Comparison of ENCODE assay signal across 27 cellular contexts in the genomic region with DNA sequence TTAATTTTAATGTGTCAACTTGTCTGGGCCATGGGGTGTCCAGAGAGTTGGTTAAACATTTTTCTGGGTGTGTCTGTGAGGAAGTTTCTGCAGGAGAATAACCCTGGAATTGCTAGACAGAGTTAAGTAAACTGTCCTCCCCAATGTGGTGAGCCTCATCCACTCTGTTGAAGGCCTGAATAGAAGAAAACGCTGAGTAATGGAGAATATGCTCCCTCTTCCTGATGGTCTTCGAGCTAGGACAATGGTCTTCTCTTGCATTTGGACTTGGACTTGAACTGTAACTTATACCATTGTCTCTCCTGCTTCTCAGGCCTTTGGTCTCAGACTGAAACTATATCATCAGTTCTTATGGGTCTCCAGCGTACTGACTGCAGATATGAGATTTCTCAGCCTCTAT.
DNase-seq lines count a peak whose midpoint lies in the region; ATAC-seq, FAIRE-seq and TF ChIP-seq lines count a peak whose summit lies in the region.
"Had no signal": no experiment of that assay in that cellular context is flagged by ENCODE, and none has a peak within 500 bp of the region (broad histone marks: within the 10 kb centered on the region; RNA-seq: fewer than 3 reads in every experiment).

No MANE protein-coding gene starts in this region.

- CTCF ChIA-PET in A549 (lab: Yijun Ruan, JAX): interaction anchor here (0.6 to 1.8 kb wide), 4 partner anchors 10 to 556 kb away, joined by 3 to 5 read pairs (median 4); no protein-coding TSS in a partner anchor
- CTCF ChIA-PET in IMR-90 (lab: Yijun Ruan, JAX): no interaction called here
- CTCF ChIA-PET in K562 (lab: Yijun Ruan, JAX; ENCODE audit: low intra/inter-chr PET ratio): no interaction called here

- intact Hi-C loops in IMR-90 (cut with micrococcal nuclease): no loop called here
- intact Hi-C loops in K562 (cut with micrococcal nuclease): loop anchor here (5.0 to 10.0 kb wide), 2 partner anchors 116 to 636 kb away; no protein-coding TSS in a partner anchor
- intact Hi-C loops in esophagus muscularis mucosa (cut with DNase I): no loop called here

- in situ Hi-C loops in IMR-90 (cut with MboI; ENCODE audit: low sequenced_read_pairs) (no loop called here), K562 (cut with MboI) (no loop called here), ACHN (cut with HindIII; ENCODE audit: low pct_ligation_motif_present, low pct_unique_long_range_greater_than_20kb, low sequenced_read_pairs) (no loop called here)

- no peaks in the 10 kb centered on the region for H4K20me1 ChIP-seq in IMR-90 (ENCODE audit: insufficient read depth, low read length)
- H4K20me1 ChIP-seq in K562 (replicated peaks; ENCODE audit: control insufficient read depth, insufficient read depth, low read length): no peaks in the 10 kb centered on the region
- H4K20me1 ChIP-seq: BLaER1 had no signal

- no peak overlapping the region for H3K9ac ChIP-seq in IMR-90 (ENCODE audit: low read depth, low read length)
- H3K9ac ChIP-seq in K562 (ENCODE audit: insufficient read depth in 1 of 2, low read depth in 2 of 2, low read length in 2 of 2): no peak overlapping the region
- H3K9ac ChIP-seq: BLaER1 had no signal

- dilution Hi-C loops in IMR-90 (cut with HindIII; ENCODE audit: low sequenced_read_pairs, unreplicated experiment): no loop called here

- no TSS peak for BruUV-seq in IMR-90 (replicated peaks; lab: Mats Ljungman, UMichigan)
- no TSS peak for BruUV-seq in K562 (replicated peaks; lab: Mats Ljungman, UMichigan)

- no peaks in the 10 kb centered on the region for H3K27me3 ChIP-seq in IMR-90 (ENCODE audit: control insufficient read depth, insufficient read depth, low read length)
- peaks cover 4 to 10% of the 10 kb centered on the region in 2 experiments; a peak in 3 of 5 replicates for H3K27me3 ChIP-seq in K562 (ENCODE audit: control insufficient read depth in 2 of 2, insufficient read depth in 2 of 2, low read length in 2 of 2)
- H3K27me3 ChIP-seq in esophagus muscularis mucosa: no peaks in the 10 kb centered on the region
- H3K27me3 ChIP-seq: BE2C, BLaER1 had no signal

- H3K36me3 ChIP-seq in IMR-90 (ENCODE audit: control insufficient read depth, insufficient read depth, low read length) (peaks cover 7% of the 10 kb centered on the region), K562 (ENCODE audit: control insufficient read depth, insufficient read depth, low read length) (no peaks in the 10 kb centered on the region), esophagus muscularis mucosa (peaks cover 0 to 17% (median 11%) of the 10 kb centered on the region in 4 donors)
- H3K36me3 ChIP-seq: BE2C, BLaER1 had no signal

- H3K79me2 ChIP-seq in K562 (ENCODE audit: control insufficient read depth, insufficient read depth, low read length): no peaks in the 10 kb centered on the region

- H3K4me3 ChIP-seq in A549: no peak overlapping the region
- H3K4me3 ChIP-seq in IMR-90 (ENCODE audit: insufficient read depth, low read depth, low read length): no peak overlapping the region
- H3K4me3 ChIP-seq in K562: no peak overlapping the region
- H3K4me3 ChIP-seq in esophagus muscularis mucosa: no peak overlapping the region
- H3K4me3 ChIP-seq: BLaER1, GM12878 had no signal

- no peak overlapping the region for H2AK9ac ChIP-seq in IMR-90 (replicated peaks; ENCODE audit: low read depth, low read length, poor library complexity)

- TF ChIP-seq POLR2A in A549 (IDR thresholded peaks at IDR 0.05; ENCODE audit: low read length) (no peak), IMR-90 (IDR thresholded peaks at IDR 0.05; ENCODE audit: low read depth, low read length) (no peak), K562 (conservative IDR thresholded peaks at IDR 0.05) (no peak), esophagus muscularis mucosa (IDR thresholded peaks at IDR 0.05; ENCODE audit: low read depth) (no peak)

- FAIRE-seq in A549 (lab: Jason Lieb, UNC): no peak
- FAIRE-seq in K562 (lab: Jason Lieb, UNC): peak; percentile 32
- FAIRE-seq: A204.1, GM12878, GM12892, GM18507, GM19239 had no signal

- H4K5ac ChIP-seq in IMR-90 (ENCODE audit: low read depth, low read length): no peak overlapping the region

- no peak overlapping the region for H2BK5ac ChIP-seq in IMR-90 (ENCODE audit: low read depth, low read length, poor library complexity, severe bottlenecking)

- H3K9me3 ChIP-seq in A549 (no peaks in the 10 kb centered on the region), IMR-90 (ENCODE audit: control insufficient read depth, insufficient read depth, low read length) (no peaks in the 10 kb centered on the region), K562 (replicated peaks; ENCODE audit: control insufficient read depth, insufficient read depth, low read depth, low read length) (no peaks in the 10 kb centered on the region), esophagus muscularis mucosa (no peaks in the 10 kb centered on the region)
- H3K9me3 ChIP-seq: BE2C, BLaER1 had no signal

- no peak overlapping the region for H4K91ac ChIP-seq in IMR-90 (ENCODE audit: insufficient read depth, low read depth, low read length)

- TF ChIP-seq EP300 in A549 (IDR thresholded peaks at IDR 0.05) (no peak), K562 (IDR thresholded peaks at IDR 0.05; ENCODE audit: low read length) (no peak), esophagus muscularis mucosa (IDR thresholded peaks at IDR 0.05) (no peak)

- H3K9me1 ChIP-seq in IMR-90 (ENCODE audit: insufficient read depth, low read length) (no peaks in the 10 kb centered on the region; the same call in 1 of the 2 replicates), K562 (ENCODE audit: control insufficient read depth, insufficient read depth, low read length) (no peaks in the 10 kb centered on the region)

- H3K79me1 ChIP-seq in IMR-90 (ENCODE audit: low read depth in 1 of 2, low read length in 2 of 2): no peaks in the 10 kb centered on the region

- H3K4me2 ChIP-seq in A549 (no peak overlapping the region), IMR-90 (ENCODE audit: low read depth, low read length) (no peak overlapping the region), K562 (ENCODE audit: insufficient read depth, low read length) (no peak overlapping the region)
- H3K4me2 ChIP-seq: BLaER1 had no signal

- H2BK15ac ChIP-seq in IMR-90 (ENCODE audit: low read depth, low read length): no peak overlapping the region

- DNase-seq in A549 (ENCODE audit: low read depth in 1 of 2, low spot score in 1 of 2) (no peak), IMR-90 (no peak), K562 (ENCODE audit: extremely low read depth in 1 of 4, low spot score in 3 of 4) (no peak), esophagus muscularis mucosa (ENCODE audit: extremely low spot score) (peak; percentile 66), ACHN (no peak), NCI-H2227 (lab: John Stamatoyannopoulos, UW; ENCODE audit: unreplicated experiment) (no peak)
- DNase-seq: 8988T; BE2C; C1 segment of cervical spinal cord; CD4-positive, alpha-beta memory T cell; CD4-positive, CD25-positive, alpha-beta regulatory T cell; CD8-positive, alpha-beta memory T cell; COR-L47; DMS 273 treated with DMSO at 0.1 percent for 48 hours; DMS153; DMS53; DMS79; DND-41; EL; GDM1 had no signal

- peaks cover 13% of the 10 kb centered on the region; the same call in 2 of the 3 replicates for H3K4me1 ChIP-seq in A549
- H3K4me1 ChIP-seq in IMR-90 (ENCODE audit: control insufficient read depth, insufficient read depth, low read length): no peaks in the 10 kb centered on the region
- no peaks in the 10 kb centered on the region for H3K4me1 ChIP-seq in K562 (replicated peaks in 1 of 2; ENCODE audit: control insufficient read depth in 2 of 2, insufficient read depth in 2 of 2, low read length in 2 of 2)
- peaks cover 0 to 10% (median 2%) of the 10 kb centered on the region in 4 donors for H3K4me1 ChIP-seq in esophagus muscularis mucosa
- H3K4me1 ChIP-seq: BLaER1 had no signal

- no peak for TF ChIP-seq CTCF in A549 (IDR thresholded peaks at IDR 0.05)
- TF ChIP-seq CTCF in IMR-90 (conservative IDR thresholded peaks at IDR 0.05; ENCODE audit: low read depth, low read length): no peak
- no peak for TF ChIP-seq CTCF in K562 (IDR thresholded peaks at IDR 0.05 in 2 of 3, conservative IDR thresholded peaks at IDR 0.05 in 1 of 3; ENCODE audit: insufficient read depth in 2 of 3, low read depth in 1 of 3, low read length in 3 of 3)
- no peak for TF ChIP-seq CTCF in esophagus muscularis mucosa (IDR thresholded peaks at IDR 0.05)

- H3K4ac ChIP-seq in IMR-90 (ENCODE audit: low read depth, low read length): no peak overlapping the region

- H3K18ac ChIP-seq in IMR-90 (ENCODE audit: low read depth, low read length): no peak overlapping the region

- TF ChIP-seq RAD21 in A549 (conservative IDR thresholded peaks at IDR 0.05 in 1 of 2, IDR thresholded peaks at IDR 0.05 in 1 of 2) (no peak), IMR-90 (IDR thresholded peaks at IDR 0.05; ENCODE audit: low read length) (no peak), K562 (CRISPR knock-in tag; conservative IDR thresholded peaks at IDR 0.05 in 1 of 2, IDR thresholded peaks at IDR 0.05 in 1 of 2) (no peak)

- WGBS in A549 (ENCODE audit: missing lambda C conversion rate): 86% methylated on average over 3 of the region's 3 CpGs
- WGBS in IMR-90 (ENCODE audit: extremely low coverage in 2 of 2, insufficient read length in 1 of 2), 2 experiments: 100% methylated on average over 1 of the region's 3 CpGs; no CpG with 5 or more reads in 1 of the 2 experiments
- WGBS in K562 (ENCODE audit: insufficient coverage, low coverage, missing lambda C conversion rate): 0% methylated on average over 3 of the region's 3 CpGs
- 96% methylated on average over 3 of the region's 3 CpGs for WGBS in esophagus muscularis mucosa

- no peak overlapping the region for H3K14ac ChIP-seq in IMR-90 (replicated peaks; ENCODE audit: low read depth, low read length)

- H3K27ac ChIP-seq in A549: no peak overlapping the region
- no peak overlapping the region for H3K27ac ChIP-seq in IMR-90 (ENCODE audit: insufficient read depth, low read length)
- H3K27ac ChIP-seq in K562 (ENCODE audit: extremely low read depth, low read depth, low read length): no peak overlapping the region
- H3K27ac ChIP-seq in esophagus muscularis mucosa (replicated peaks in 1 of 4): no peak overlapping the region
- H3K27ac ChIP-seq: BLaER1 had no signal

- no peak overlapping the region for H2BK120ac ChIP-seq in IMR-90 (ENCODE audit: low read depth, low read length)

- POLR2A ChIA-PET in A549 (lab: Yijun Ruan, JAX) (no interaction called here), IMR-90 (lab: Charles Lee; ENCODE audit: unreplicated experiment) (no interaction called here), K562 (lab: Yijun Ruan, JAX) (no interaction called here)

- H2AFZ ChIP-seq in IMR-90 (replicated peaks; ENCODE audit: low read length, poor library complexity) (no peak overlapping the region), K562 (ENCODE audit: low read depth, low read length) (no peak overlapping the region)

- no peak overlapping the region for H4K8ac ChIP-seq in IMR-90 (ENCODE audit: low read depth in 2 of 2, low read length in 2 of 2)

- no peak overlapping the region for H2BK20ac ChIP-seq in IMR-90 (ENCODE audit: low read depth, low read length)

- no peak overlapping the region for H3K23ac ChIP-seq in IMR-90 (ENCODE audit: low read depth, low read length)

- H2AK5ac ChIP-seq in IMR-90 (ENCODE audit: low read depth, low read length): no peak overlapping the region

- H3K56ac ChIP-seq in IMR-90 (ENCODE audit: extremely low read depth, insufficient read depth, low read length): no peak overlapping the region

- no peak for ATAC-seq in A549
- ATAC-seq in IMR-90 (ENCODE audit: low read depth): no peak
- ATAC-seq in K562: no peak
- no peak for ATAC-seq in GM18907 (IDR thresholded peaks at IDR 0.05; ENCODE audit: unreplicated experiment)
- ATAC-seq: GM12878 had no signal
